Comparison of ENCODE assay signal across 10 cellular contexts in genomic region chr18:24757134-24757533, GRCh38.
"Had no signal": no experiment of that assay in that cellular context is flagged by ENCODE, and none has a peak within 500 bp of the region (broad histone marks: within the 10 kb centered on the region; RNA-seq: fewer than 3 reads in every experiment).

No MANE protein-coding gene starts in this region.

- H3K27ac ChIP-seq: GM23248, HL-60, KMS-11 had no signal

- H3K4me2 ChIP-seq: KMS-11 had no signal

- DNase-seq: GM23248, GOT3, H9, HCEC 1CT, HFFc6, KBM-7 had no signal

- H3K4me3 ChIP-seq: GM23248 had no signal

- H2AFZ ChIP-seq: GM23248 had no signal

- FAIRE-seq: H54, HepG2 had no signal

- H3K9ac ChIP-seq: GM23248, KMS-11 had no signal
